Comparison of ENCODE assay signal across 32 cellular contexts in genomic region chr3:126556637-126557414, GRCh38. TPM values are rescaled to one million over a fixed set of nuclear protein-coding genes. Genes with fewer than 3 reads are reported as not detected.
DNase-seq lines count a peak whose midpoint lies in the region; ATAC-seq and TF ChIP-seq lines count a peak whose summit lies in the region.
"Had no signal": no experiment of that assay in that cellular context is flagged by ENCODE, and none has a peak within 500 bp of the region (broad histone marks: within the 10 kb centered on the region; RNA-seq: fewer than 3 reads in every experiment).

No MANE protein-coding gene starts in this region.

- H3K9me3 ChIP-seq in SK-N-SH, result no peaks in the 10 kb centered on the region
- H3K9me3 ChIP-seq: SJCRH30 had no signal

- H3F3A ChIP-seq in SK-N-SH (replicated peaks; ENCODE audit: insufficient read depth), result no peaks in the 10 kb centered on the region

- DNase-seq in stimulated activated CD4-positive, alpha-beta T cell treated with anti-CD3 and anti-CD28 coated beads, Interleukin-4, amount 100 ng/mL, for 24 hours, result peak; percentile 1
- no peak for DNase-seq in stimulated activated CD4-positive, alpha-beta T cell treated with anti-CD3 and anti-CD28 coated beads, Interleukin-4, amount 100 ng/mL, for 4 hours
- DNase-seq in glutamatergic neuron, result peak; percentile 5
- peak; percentile 14 for DNase-seq in stimulated activated CD8-positive, alpha-beta memory T cell treated with anti-CD3 and anti-CD28 coated beads, Interleukin-4, amount 100 ng/mL, for 48 hours
- DNase-seq in HuH-7.5 (ENCODE audit: low spot score), result no peak
- DNase-seq in SK-N-SH, result no peak
- DNase-seq: activated CD4-positive, CD25-positive, alpha-beta regulatory T cell treated with anti-CD3 and anti-CD28 coated beads, Interleukin-2, amount 50 U/mL, for 72 hours; activated CD8-positive, alpha-beta T cell treated with anti-CD3 and anti-CD28 coated beads for 36 hours; activated gamma-delta T cell treated with Interleukin-2 at 50 U/mL for 16 hours; cerebellar nuclear complex; EL; GOT3; midbrain; NCI-H1092; NCI-H2029 treated with DMSO at 0.1 percent for 48 hours; NCI-H2227 treated with DMSO at 0.1 percent for 48 hours; NCI-H69; occipital lobe; SJCRH30; small intestine; stimulated activated CD4-positive, alpha-beta T cell treated with anti-CD3 and anti-CD28 coated beads, Interleukin-1b, Interleukin-23, amount 100 ng/mL, for 48 hours; substantia nigra; T-helper 1 cell had no signal

- no peak overlapping the region for H3K4me3 Mint-ChIP-seq in glutamatergic neuron (ENCODE audit: unreplicated experiment)
- H3K4me3 Mint-ChIP-seq: activated CD8-positive, alpha-beta T cell treated with anti-CD3 and anti-CD28 coated beads for 36 hours; CD8-positive, alpha-beta T cell; naive thymus-derived CD8-positive, alpha-beta T cell had no signal

- no peaks in the 10 kb centered on the region for H3K27me3 ChIP-seq in SK-N-SH (ENCODE audit: insufficient read depth)
- H3K27me3 ChIP-seq: SJCRH30 had no signal

- no peaks in the 10 kb centered on the region for H4K20me1 ChIP-seq in SK-N-SH (ENCODE audit: insufficient read depth)

- no peak overlapping the region for H3K4me2 ChIP-seq in SK-N-SH

- H3K79me2 ChIP-seq in SK-N-SH (ENCODE audit: insufficient read depth), result no peaks in the 10 kb centered on the region

- ATAC-seq in GM19395 (IDR thresholded peaks at IDR 0.05; ENCODE audit: unreplicated experiment) (no peak), HG03460 (IDR thresholded peaks at IDR 0.05; ENCODE audit: unreplicated experiment) (no peak)
- ATAC-seq: activated CD8-positive, alpha-beta T cell treated with anti-CD3 and anti-CD28 coated beads for 36 hours; CD8-positive, alpha-beta T cell; naive thymus-derived CD8-positive, alpha-beta T cell had no signal

- H3K4me1 ChIP-seq in SK-N-SH (ENCODE audit: control insufficient read depth in 1 of 2, insufficient read depth in 2 of 2, low read depth in 1 of 2, low read length in 1 of 2), result peaks cover 0 to 11% of the 10 kb centered on the region in 2 experiments; a peak in 1 of 4 replicates
- H3K4me1 ChIP-seq: SJCRH30 had no signal

- TF ChIP-seq EP300 in SK-N-SH (IDR thresholded peaks at IDR 0.05; ENCODE audit: borderline replicate concordance in 1 of 2, low read depth in 1 of 2, low read length in 1 of 2), result no peak

- H3K9me2 ChIP-seq in SK-N-SH, result no peaks in the 10 kb centered on the region

- no peak overlapping the region for H3K9ac ChIP-seq in SK-N-SH

- peaks cover 3% of the 10 kb centered on the region for H3K9me3 Mint-ChIP-seq in glutamatergic neuron (ENCODE audit: unreplicated experiment)
- H3K9me3 Mint-ChIP-seq: activated CD8-positive, alpha-beta T cell treated with anti-CD3 and anti-CD28 coated beads for 36 hours; CD8-positive, alpha-beta T cell had no signal

- no peak overlapping the region for H3K27ac ChIP-seq in SK-N-SH (ENCODE audit: low read depth in 2 of 2, low read length in 1 of 2)
- H3K27ac ChIP-seq: SJCRH30 had no signal

- CTCF ChIA-PET in SK-N-SH (lab: Yijun Ruan, JAX), result interaction anchor here (1.7 to 2.2 kb wide), 2 partner anchors 12 to 123 kb away, joined by 3 to 6 read pairs; no protein-coding TSS in a partner anchor

- no peaks in the 10 kb centered on the region for H3K4me1 Mint-ChIP-seq in glutamatergic neuron (ENCODE audit: low read depth, unreplicated experiment)
- H3K4me1 Mint-ChIP-seq: naive thymus-derived CD8-positive, alpha-beta T cell had no signal

- H3K36me3 Mint-ChIP-seq in glutamatergic neuron (ENCODE audit: unreplicated experiment), result no peaks in the 10 kb centered on the region
- H3K36me3 Mint-ChIP-seq: CD8-positive, alpha-beta T cell had no signal

- TF ChIP-seq CTCF in glutamatergic neuron (IDR thresholded peaks at IDR 0.05; ENCODE audit: partially characterized antibody, unreplicated experiment), result no peak
- TF ChIP-seq CTCF in SK-N-SH (IDR thresholded peaks at IDR 0.05), result no peak

- H3K27me3 Mint-ChIP-seq in glutamatergic neuron (ENCODE audit: unreplicated experiment), result peaks cover 4% of the 10 kb centered on the region

- WGBS in SK-N-SH (ENCODE audit: low lambda C conversion rate), result 90% methylated on average over 6 of the region's 8 CpGs

- H3K27ac Mint-ChIP-seq in glutamatergic neuron (ENCODE audit: unreplicated experiment), result no peak overlapping the region
- H3K27ac Mint-ChIP-seq: activated CD8-positive, alpha-beta T cell treated with anti-CD3 and anti-CD28 coated beads for 36 hours; CD8-positive, alpha-beta T cell; naive thymus-derived CD8-positive, alpha-beta T cell had no signal

- no peak overlapping the region for H3K4me3 ChIP-seq in SK-N-SH (ENCODE audit: low read depth in 2 of 2, low read length in 1 of 2)
- H3K4me3 ChIP-seq: SJCRH30 had no signal

- TF ChIP-seq RAD21 in SK-N-SH (IDR thresholded peaks at IDR 0.05; ENCODE audit: low read length), result no peak

- no peaks in the 10 kb centered on the region for H3K36me3 ChIP-seq in SK-N-SH (replicated peaks in 1 of 2; ENCODE audit: control insufficient read depth in 1 of 2, insufficient read depth in 2 of 2, low read length in 1 of 2)
- H3K36me3 ChIP-seq: SJCRH30 had no signal

- no peak overlapping the region for H2AFZ ChIP-seq in SK-N-SH (ENCODE audit: low read depth)

- POLR2A ChIA-PET in SK-N-SH (lab: Yijun Ruan, JAX), result no interaction called here

TF ChIP-seq in SK-N-SH, 30 proteins besides CTCF, POLR2A, EP300 and RAD21 (continues in another document):
- TF ChIP-seq FOXJ3 (CRISPR knock-in tag; IDR thresholded peaks at IDR 0.05), result no peak
- TF ChIP-seq RXRA (IDR thresholded peaks at IDR 0.05; ENCODE audit: borderline replicate concordance, low read depth), result no peak
- TF ChIP-seq USF1 (IDR thresholded peaks at IDR 0.05; ENCODE audit: borderline replicate concordance, low read depth), result no peak
- no peak for TF ChIP-seq REST (IDR thresholded peaks at IDR 0.05; ENCODE audit: low read depth, low read length)
- TF ChIP-seq ZBTB33 (IDR thresholded peaks at IDR 0.05; ENCODE audit: borderline replicate concordance, low read depth), result no peak
- TF ChIP-seq YY1 (IDR thresholded peaks at IDR 0.05; ENCODE audit: low read depth), result no peak
- TF ChIP-seq NFIC (IDR thresholded peaks at IDR 0.05; ENCODE audit: borderline replicate concordance), result no peak
- no peak for TF ChIP-seq GATA2 (CRISPR knock-in tag; IDR thresholded peaks at IDR 0.05)
- TF ChIP-seq SIN3A (IDR thresholded peaks at IDR 0.05; ENCODE audit: borderline replicate concordance, low read depth, low read length), result no peak

RNA-seq across cellular contexts. Expression of gene C3orf22, which starts 1.9 kb away (rescaled TPM):
- not detected for total RNA-seq in glutamatergic neuron (ENCODE audit: unreplicated experiment)
- polyA plus RNA-seq in SK-N-SH (2012; rRNA removed), result not detected in 2 replicates
- not detected in 2 replicates for polyA plus RNA-seq in SK-N-SH (2012; cell fraction: cytosol; rRNA removed)
- polyA plus RNA-seq in SK-N-SH (2012; cell fraction: nucleus; rRNA removed), result 0.06 and 0.11 TPM in 2 replicates
- total RNA-seq: A673; activated CD8-positive, alpha-beta T cell treated with anti-CD3 and anti-CD28 coated beads for 36 hours; CD8-positive, alpha-beta T cell; endothelial cell of umbilical vein; glomerular endothelial cell; lower leg skin; naive thymus-derived CD8-positive, alpha-beta T cell; occipital lobe; SJCRH30 had no signal
- polyA plus RNA-seq: endothelial cell of umbilical vein; keratinocyte; naive thymus-derived CD8-positive, alpha-beta T cell; small intestine had no signal

RNA-seq across cellular contexts. Expression of gene CHST13, which starts 32.9 kb away (rescaled TPM):
- not detected for total RNA-seq in glutamatergic neuron (ENCODE audit: unreplicated experiment)
- 0.37 and 0.41 TPM in 2 replicates for polyA plus RNA-seq in SK-N-SH (2012; rRNA removed)
- polyA plus RNA-seq in SK-N-SH (2012; cell fraction: cytosol; rRNA removed), result 0.26 and 0.37 TPM in 2 replicates
- polyA plus RNA-seq in SK-N-SH (2012; cell fraction: nucleus; rRNA removed), result 0.48 and 0.76 TPM in 2 replicates
- total RNA-seq: A673; activated CD8-positive, alpha-beta T cell treated with anti-CD3 and anti-CD28 coated beads for 36 hours; CD8-positive, alpha-beta T cell; endothelial cell of umbilical vein; glomerular endothelial cell; naive thymus-derived CD8-positive, alpha-beta T cell; occipital lobe; SJCRH30 had no signal
- polyA plus RNA-seq: keratinocyte had no signal

RNA-seq across cellular contexts. Expression of gene UROC1, which starts 39.3 kb away (rescaled TPM):
- not detected for total RNA-seq in glutamatergic neuron (ENCODE audit: unreplicated experiment)
- polyA plus RNA-seq in SK-N-SH (2012; rRNA removed), result not detected in 2 replicates
- not detected in 2 replicates for polyA plus RNA-seq in SK-N-SH (2012; cell fraction: cytosol; rRNA removed)
- 0.05 TPM in 1 of 2 replicates, not detected in the other for polyA plus RNA-seq in SK-N-SH (2012; cell fraction: nucleus; rRNA removed)
- total RNA-seq: A673; activated CD8-positive, alpha-beta T cell treated with anti-CD3 and anti-CD28 coated beads for 36 hours; CD8-positive, alpha-beta T cell; endothelial cell of umbilical vein; glomerular endothelial cell; lower leg skin; occipital lobe; SJCRH30 had no signal
- polyA plus RNA-seq: endothelial cell of umbilical vein, keratinocyte had no signal

Comparison
In these comparisons a context has a peak if more than half of its experiments do, and no peak if none do; other contexts are left out.
1. DNase-seq: peak in stimulated activated CD4-positive, alpha-beta T cell treated with anti-CD3 and anti-CD28 coated beads, Interleukin-4, amount 100 ng/mL, for 24 hours (single experiment), glutamatergic neuron (single experiment) and stimulated activated CD8-positive, alpha-beta memory T cell treated with anti-CD3 and anti-CD28 coated beads, Interleukin-4, amount 100 ng/mL, for 48 hours (single experiment); none in stimulated activated CD4-positive, alpha-beta T cell treated with anti-CD3 and anti-CD28 coated beads, Interleukin-4, amount 100 ng/mL, for 4 hours (0 of 2), HuH-7.5 (single experiment) and SK-N-SH (single experiment).